6 cellular contexts compared by ENCODE assay signal in the genomic region with DNA sequence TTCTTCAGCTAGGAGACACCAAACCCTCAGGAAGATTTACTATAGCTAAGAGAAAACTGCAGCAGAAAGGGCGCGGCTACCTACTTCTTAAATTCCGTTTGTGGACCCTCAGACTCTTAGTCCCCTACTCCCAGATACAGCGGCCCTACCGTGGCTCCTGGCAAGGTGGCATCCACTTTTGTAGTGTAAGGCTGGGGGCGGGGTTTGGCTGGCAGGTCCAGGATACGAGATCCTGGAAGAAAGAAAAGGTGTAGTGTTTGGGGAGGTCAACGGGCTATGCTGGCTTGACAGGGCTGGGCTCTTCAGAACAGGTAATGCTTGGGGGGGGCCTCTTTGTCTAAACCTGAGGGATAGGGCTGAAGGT. TPM values are rescaled to one million over a fixed set of nuclear protein-coding genes. Genes with fewer than 3 reads are reported as not detected.
DNase-seq lines count a peak whose midpoint lies in the region; ATAC-seq and TF ChIP-seq lines count a peak whose summit lies in the region.

No MANE protein-coding gene starts in this region.

- no peaks in the 10 kb centered on the region for H3K27me3 ChIP-seq in colonic mucosa
- no peaks in the 10 kb centered on the region for H3K27me3 ChIP-seq in psoas muscle (ENCODE audit: insufficient read depth in 3 of 3, low read length in 2 of 3)

- TF ChIP-seq POLR2A in GM18505 (IDR thresholded peaks at IDR 0.05; ENCODE audit: borderline replicate concordance, extremely low read depth, insufficient read depth, insufficient read length) = no peak

- no peaks in the 10 kb centered on the region for H3K36me3 ChIP-seq in colonic mucosa
- H3K36me3 ChIP-seq in psoas muscle (ENCODE audit: insufficient read depth in 1 of 2, low read depth in 1 of 2) = peaks cover 0 to 8% of the 10 kb centered on the region in 2 donors

- H3K27ac ChIP-seq in colonic mucosa = peak overlapping the region; percentile 98
- peak overlapping the region; percentile 92 for H3K27ac ChIP-seq in psoas muscle

- ATAC-seq in psoas muscle = no peak
- no peak for ATAC-seq in GM18505 (IDR thresholded peaks at IDR 0.05; ENCODE audit: unreplicated experiment)

- WGBS in psoas muscle, 3 donors = 0 to 2% (median 2%) methylated on average over 8 of the region's 8 CpGs

- peak; percentile 77 for DNase-seq in NCI-H345 (lab: John Stamatoyannopoulos, UW)
- DNase-seq in NCI-H345 treated with DMSO at 0.1 percent for 48 hours (lab: John Stamatoyannopoulos, UW; ENCODE audit: unreplicated experiment) = no peak
- peak; percentile 86 for DNase-seq in colonic mucosa
- DNase-seq in psoas muscle = peak; percentile 39 to 66
- DNase-seq in activated CD4-positive, CD25-positive, alpha-beta regulatory T cell (lab: John Stamatoyannopoulos, UW) = no peak

- intact Hi-C loops in colonic mucosa (cut with DNase I) = no loop called here
- intact Hi-C loops in psoas muscle (cut with DNase I) = no loop called here

- peak overlapping the region; percentile 73 to 85 for H3K9ac ChIP-seq in colonic mucosa (ENCODE audit: low read depth in 2 of 2, low read length in 2 of 2)

- H3K4me3 ChIP-seq in colonic mucosa = peak overlapping the region; percentile 50
- peak overlapping the region; percentile 77 for H3K4me3 ChIP-seq in psoas muscle

- H3K4me1 ChIP-seq in colonic mucosa = peaks cover 8% of the 10 kb centered on the region
- H3K4me1 ChIP-seq in psoas muscle = peaks cover 17% of the 10 kb centered on the region

- TF ChIP-seq CTCF in colonic mucosa (IDR thresholded peaks at IDR 0.05) (no peak), psoas muscle (IDR thresholded peaks at IDR 0.05) (no peak)

- no peaks in the 10 kb centered on the region for H3K9me3 ChIP-seq in colonic mucosa
- H3K9me3 ChIP-seq in psoas muscle = no peaks in the 10 kb centered on the region

RNA-seq across cellular contexts. Expression of gene CREB3L4, which starts 0.3 kb away (rescaled TPM):
- total RNA-seq in colonic mucosa (10 to 100 TPM; 19.0 to 37.1 TPM), psoas muscle (1 to 10 TPM; 3.7 to 5.6 (median 5.0) TPM)
- 10 to 100 TPM in 1 of 3 donors, 1 to 10 TPM in 2; 4.3 to 12.6 (median 6.3) TPM for polyA plus RNA-seq in psoas muscle

RNA-seq across cellular contexts. Expression of gene SLC39A1, which starts 4.6 kb away (rescaled TPM):
- total RNA-seq in colonic mucosa (10 to 100 TPM; 76.8 to 90.9 TPM), psoas muscle (10 to 100 TPM; 21.9 to 58.2 (median 38.0) TPM)
- 10 to 100 TPM; 46.7 to 85.3 (median 65.9) TPM for polyA plus RNA-seq in psoas muscle

RNA-seq across cellular contexts. Expression of gene JTB, which starts 9.5 kb away (rescaled TPM):
- 100 to 1,000 TPM; 133 to 245 TPM for total RNA-seq in colonic mucosa
- 100 to 1,000 TPM in 2 of 4 donors, 10 to 100 TPM in 2; 87.6 to 118 (median 95.0) TPM for total RNA-seq in psoas muscle
- 100 to 1,000 TPM; 147 to 266 (median 172) TPM for polyA plus RNA-seq in psoas muscle

RNA-seq across cellular contexts. Expression of gene CRTC2, which starts 9.6 kb away (rescaled TPM):
- 10 to 100 TPM; 26.9 to 40.7 TPM for total RNA-seq in colonic mucosa
- total RNA-seq in psoas muscle = 10 to 100 TPM; 17.0 to 39.0 (median 27.6) TPM
- polyA plus RNA-seq in psoas muscle = 10 to 100 TPM; 31.3 to 54.6 (median 31.3) TPM

RNA-seq across cellular contexts. Expression of gene RAB13, which starts 18.2 kb away (rescaled TPM):
- total RNA-seq in colonic mucosa (10 to 100 TPM; 62.7 to 84.7 TPM), psoas muscle (10 to 100 TPM; 31.0 to 67.0 (median 44.1) TPM)
- 10 to 100 TPM; 30.3 to 40.8 (median 38.5) TPM for polyA plus RNA-seq in psoas muscle

Comparison
In these comparisons a context has a peak if more than half of its experiments do, and no peak if none do; other contexts are left out.
1. DNase-seq: peak in NCI-H345 (single experiment), colonic mucosa (single experiment) and psoas muscle (2 of 2); none in NCI-H345 treated with DMSO at 0.1 percent for 48 hours (single experiment) and activated CD4-positive, CD25-positive, alpha-beta regulatory T cell (0 of 4).